9 cellular contexts compared by ENCODE assay signal in genomic region chr11:46594383-46594718, GRCh38. TPM values are rescaled to one million over a fixed set of nuclear protein-coding genes. Genes with fewer than 3 reads are reported as not detected.
A peak's percentile ranks its signal among the peaks of the same experiment; 100 is the strongest.
DNase-seq lines count a peak whose midpoint lies in the region; ATAC-seq, FAIRE-seq and TF ChIP-seq lines count a peak whose summit lies in the region.
"Had no signal": no experiment of that assay in that cellular context is flagged by ENCODE, and none has a peak within 500 bp of the region (broad histone marks: within the 10 kb centered on the region; RNA-seq: fewer than 3 reads in every experiment).

No MANE protein-coding gene starts in this region.

- peak overlapping the region; percentile 97 for H3K4me3 ChIP-seq in GM23338
- H3K4me3 ChIP-seq in gastroesophageal sphincter = peak overlapping the region; percentile 69 to 93
- H3K4me3 ChIP-seq in skeletal muscle tissue (ENCODE audit: low read length in 3 of 3) = peak overlapping the region; percentile 75 to 98 (median 81)

- no peak for TF ChIP-seq EP300 in gastroesophageal sphincter (IDR thresholded peaks at IDR 0.05)

- H3K27me3 ChIP-seq in GM23338 (ENCODE audit: insufficient read depth) = no peaks in the 10 kb centered on the region
- no peaks in the 10 kb centered on the region for H3K27me3 ChIP-seq in gastroesophageal sphincter
- H3K27me3 ChIP-seq in skeletal muscle tissue (ENCODE audit: control insufficient read depth in 3 of 3, insufficient read depth in 3 of 3, low read length in 3 of 3) = no peaks in the 10 kb centered on the region

- no peaks in the 10 kb centered on the region for H3K9me2 ChIP-seq in GM23338 (ENCODE audit: insufficient read depth)

- WGBS in gastroesophageal sphincter (ENCODE audit: low coverage in 1 of 2), 2 donors = 25 to 36% methylated on average over 3 of the region's 3 CpGs

- H3K79me2 ChIP-seq in GM23338 (replicated peaks; ENCODE audit: insufficient read depth) = peaks cover 44% of the 10 kb centered on the region

- H3K4me1 Mint-ChIP-seq in GM23338 (peaks cover 18% of the 10 kb centered on the region; the same call in 2 of the 3 replicates), WTC11 (peaks cover 20% of the 10 kb centered on the region)

- peak overlapping the region; percentile 88 for H2AFZ ChIP-seq in GM23338

- CTCF ChIA-PET in WTC11 (lab: Charles Lee) = interaction anchor here (0.8 to 1.3 kb wide), 5 partner anchors 16 to 247 kb away, joined by 3 to 4 read pairs (median 4); partner anchors contain the start of gene DGKZ

- H3K27ac Mint-ChIP-seq in GM23338 (peak overlapping the region; percentile 96), WTC11 (peak overlapping the region; percentile 95)

- no peak for ATAC-seq in GM23338
- ATAC-seq in WTC11 = no peak
- ATAC-seq in gastroesophageal sphincter = no peak

- POLR2A ChIA-PET in WTC11 (lab: Charles Lee) = interaction anchor here (0.9 kb wide), 1 partner anchor 211 kb away, joined by 4 read pairs; no protein-coding TSS in a partner anchor

- H3K36me3 Mint-ChIP-seq in GM23338 (ENCODE audit: low read depth) (no peaks in the 10 kb centered on the region), WTC11 (no peaks in the 10 kb centered on the region)

- H3K9me3 Mint-ChIP-seq in GM23338 (no peaks in the 10 kb centered on the region), WTC11 (no peaks in the 10 kb centered on the region)

- no peak for FAIRE-seq in RCC 7860 (lab: Jason Lieb, UNC)
- FAIRE-seq: TTC549 had no signal

- TF ChIP-seq CTCF in GM23338 (conservative IDR thresholded peaks at IDR 0.05; ENCODE audit: low read depth in 2 of 2) (no peak), WTC11 (IDR thresholded peaks at IDR 0.05) (no peak), gastroesophageal sphincter (IDR thresholded peaks at IDR 0.05) (no peak)

- TF ChIP-seq POLR2A in gastroesophageal sphincter (IDR thresholded peaks at IDR 0.05) = no peak

- H3K36me3 ChIP-seq in GM23338 (ENCODE audit: insufficient read depth) = no peaks in the 10 kb centered on the region
- H3K36me3 ChIP-seq in gastroesophageal sphincter = no peaks in the 10 kb centered on the region
- H3K36me3 ChIP-seq in skeletal muscle tissue (ENCODE audit: control insufficient read depth in 3 of 3, insufficient read depth in 3 of 3, low read length in 3 of 3) = no peaks in the 10 kb centered on the region

- DNase-seq in GM23338 (ENCODE audit: low spot score) (no peak), WTC11 (ENCODE audit: low spot score) (no peak), RCC 7860 (ENCODE audit: low spot score) (no peak), cerebellum (ENCODE audit: low spot score) (no peak), NCI-H524 (lab: John Stamatoyannopoulos, UW) (no peak)
- DNase-seq in effector CD8-positive, alpha-beta T cell (lab: John Stamatoyannopoulos, UW) = no peak

- H3K27me3 Mint-ChIP-seq in GM23338 (ENCODE audit: insufficient read depth, low read depth, poor library complexity) (peaks cover 11% of the 10 kb centered on the region), WTC11 (ENCODE audit: low read depth) (no peaks in the 10 kb centered on the region)

- H3K27ac ChIP-seq in GM23338 (ENCODE audit: low read depth) (peak overlapping the region; percentile 61), gastroesophageal sphincter (peak overlapping the region; percentile 23 to 87 (median 84)), skeletal muscle tissue (ENCODE audit: low read depth, low read length) (peak overlapping the region; percentile 78)

- H3K4me1 ChIP-seq in GM23338 (ENCODE audit: insufficient read depth) (peaks cover 12% of the 10 kb centered on the region), gastroesophageal sphincter (peaks cover 3 to 50% (median 17%) of the 10 kb centered on the region in 3 donors), skeletal muscle tissue (ENCODE audit: control insufficient read depth in 3 of 3, insufficient read depth in 3 of 3, low read length in 3 of 3) (peaks cover 12 to 31% (median 24%) of the 10 kb centered on the region in 3 donors)

- H3K9ac ChIP-seq in skeletal muscle tissue (ENCODE audit: low read depth in 1 of 3, low read length in 3 of 3) = peak overlapping the region; percentile 90 to 92 (median 91)

- H4K20me1 ChIP-seq in GM23338 (replicated peaks; ENCODE audit: insufficient read depth) = peaks cover 32% of the 10 kb centered on the region

- H3K9me3 ChIP-seq in gastroesophageal sphincter (no peaks in the 10 kb centered on the region), skeletal muscle tissue (ENCODE audit: control insufficient read depth in 3 of 3, low read length in 3 of 3) (no peaks in the 10 kb centered on the region)

- peaks cover 7% of the 10 kb centered on the region; the same call in 1 of the 2 replicates for H3F3A ChIP-seq in GM23338 (replicated peaks; ENCODE audit: low read depth)

- peak overlapping the region; percentile 98 for H3K4me2 ChIP-seq in GM23338

- H3K4me3 Mint-ChIP-seq in GM23338 (peak overlapping the region; percentile 94), WTC11 (peak overlapping the region; percentile 95)

TF ChIP-seq in GM23338, 12 proteins besides CTCF, POLR2A, EP300 and RAD21:
- TF ChIP-seq STAT1 (IDR thresholded peaks at IDR 0.05; ENCODE audit: unreplicated experiment) (no peak), ZNF331 (CRISPR knock-in tag; IDR thresholded peaks at IDR 0.05; ENCODE audit: low read depth) (no peak)

TF ChIP-seq in WTC11, 78 proteins besides CTCF, POLR2A, EP300 and RAD21:
- no peak for TF ChIP-seq NFATC4 (CRISPR knock-in tag; IDR thresholded peaks at IDR 0.05)
- TF ChIP-seq NR3C1 (CRISPR knock-in tag; conservative IDR thresholded peaks at IDR 0.05; ENCODE audit: low read depth) = no peak
- no peak for TF ChIP-seq ZBTB43 (CRISPR knock-in tag; IDR thresholded peaks at IDR 0.05)
- no peak for TF ChIP-seq HMGXB4 (CRISPR knock-in tag; IDR thresholded peaks at IDR 0.05)
TF ChIP-seq in WTC11: peak in this region for 0.

RNA-seq across cellular contexts. Expression of gene AMBRA1, which starts 0.5 kb away (rescaled TPM):
- total RNA-seq in GM23338 (2014; rRNA removed; shearing (Covaris generic)) = 34.8 and 42.2 TPM in 2 replicates
- polyA plus RNA-seq in GM23338 (2016; fragmentation: Nextera tagmentation; extraction: Ambion mirVana) = 8.3 and 8.9 TPM in 2 replicates
- 29.8 to 35.0 TPM (median 32.2 TPM) in 3 replicates for total RNA-seq in WTC11 (2021)
- total RNA-seq in gastroesophageal sphincter = 10 to 100 TPM; 25.7 to 33.1 (median 30.2) TPM
- 17.7 TPM for total RNA-seq in skeletal muscle tissue
- 35.7 TPM for total RNA-seq in cerebellum

RNA-seq across cellular contexts. Expression of gene HARBI1, which starts 22.7 kb away (rescaled TPM):
- total RNA-seq in GM23338 (2014; rRNA removed; shearing (Covaris generic)) = 4.9 and 6.5 TPM in 2 replicates
- polyA plus RNA-seq in GM23338 (2016; fragmentation: Nextera tagmentation; extraction: Ambion mirVana) = 4.2 TPM in 2 replicates
- total RNA-seq in WTC11 (2021) = 4.4 to 5.6 TPM (median 5.2 TPM) in 3 replicates
- 1 to 10 TPM; 1.9 to 4.2 (median 2.5) TPM for total RNA-seq in gastroesophageal sphincter
- 4.7 TPM for total RNA-seq in skeletal muscle tissue
- 5.2 TPM for total RNA-seq in cerebellum

RNA-seq across cellular contexts. Expression of gene ATG13, which starts 23.0 kb away (rescaled TPM):
- total RNA-seq in GM23338 (2014; rRNA removed; shearing (Covaris generic)) = 71.1 and 71.4 TPM in 2 replicates
- 32.3 and 32.9 TPM in 2 replicates for polyA plus RNA-seq in GM23338 (2016; fragmentation: Nextera tagmentation; extraction: Ambion mirVana)
- total RNA-seq in WTC11 (2021) (73.4 to 85.4 TPM (median 81.7 TPM) in 3 replicates), gastroesophageal sphincter (10 to 100 TPM; 47.8 to 81.1 (median 69.5) TPM), skeletal muscle tissue (30.8 TPM), cerebellum (56.9 TPM)
